1 cellular context compared by ENCODE assay signal in the genomic region with DNA sequence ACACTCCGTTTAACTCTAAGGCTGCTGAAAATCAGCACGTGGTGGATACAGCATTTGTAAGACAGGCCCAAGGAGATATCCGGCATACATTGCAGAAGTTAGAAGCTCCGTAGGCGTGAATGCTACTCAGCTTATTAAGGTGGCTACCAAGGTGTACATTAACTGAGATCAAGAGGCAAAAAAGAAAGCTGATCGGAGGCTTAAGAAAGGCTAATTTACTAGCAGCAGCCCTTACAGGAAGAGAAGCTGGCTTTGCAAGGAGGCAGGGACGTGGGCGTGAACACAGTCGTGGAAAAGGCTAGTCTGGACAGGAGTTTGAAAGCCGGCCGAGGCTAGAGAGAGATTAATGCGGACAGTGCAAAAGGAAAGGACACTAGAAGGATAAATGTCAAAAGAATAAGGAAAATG.
TF ChIP-seq lines count a peak whose summit lies in the region.

No MANE protein-coding gene starts in this region.

TF ChIP-seq in HepG2, 621 proteins besides CTCF, POLR2A, EP300 and RAD21:
- TF ChIP-seq, protein P1, sequence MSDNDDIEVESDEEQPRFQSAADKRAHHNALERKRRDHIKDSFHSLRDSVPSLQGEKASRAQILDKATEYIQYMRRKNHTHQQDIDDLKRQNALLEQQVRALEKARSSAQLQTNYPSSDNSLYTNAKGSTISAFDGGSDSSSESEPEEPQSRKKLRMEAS (IDR thresholded peaks at IDR 0.05): peak; percentile 46; the same call in 1 of the 2 replicates
- TF ChIP-seq, protein P2, sequence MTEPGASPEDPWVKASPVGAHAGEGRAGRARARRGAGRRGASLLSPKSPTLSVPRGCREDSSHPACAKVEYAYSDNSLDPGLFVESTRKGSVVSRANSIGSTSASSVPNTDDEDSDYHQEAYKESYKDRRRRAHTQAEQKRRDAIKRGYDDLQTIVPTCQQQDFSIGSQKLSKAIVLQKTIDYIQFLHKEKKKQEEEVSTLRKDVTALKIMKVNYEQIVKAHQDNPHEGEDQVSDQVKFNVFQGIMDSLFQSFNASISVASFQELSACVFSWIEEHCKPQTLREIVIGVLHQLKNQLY (CRISPR knock-in tag; IDR thresholded peaks at IDR 0.05): no peak
- TF ChIP-seq ZNF777 (CRISPR knock-in tag; IDR thresholded peaks at IDR 0.05) (0 out of 2 replicates have a peak, but pooled peaks have one; percentile 20), ZNF652 (CRISPR knock-in tag; IDR thresholded peaks at IDR 0.05; ENCODE audit: borderline replicate concordance, low read depth) (peak; percentile 18), ZFY (CRISPR knock-in tag; IDR thresholded peaks at IDR 0.05) (peak; percentile 50), POGZ (CRISPR knock-in tag; IDR thresholded peaks at IDR 0.05) (no peak), MAFG (CRISPR knock-in tag; IDR thresholded peaks at IDR 0.05) (no peak), KAT7 (CRISPR knock-in tag; IDR thresholded peaks at IDR 0.05; ENCODE audit: borderline replicate concordance) (0 out of 2 replicates have a peak, but pooled peaks have one; percentile 11), ZSCAN20 (CRISPR knock-in tag; IDR thresholded peaks at IDR 0.05; ENCODE audit: borderline replicate concordance) (no peak), MED1 (CRISPR knock-in tag; IDR thresholded peaks at IDR 0.05) (no peak), SP4 (CRISPR knock-in tag; IDR thresholded peaks at IDR 0.05) (no peak), SATB2 (CRISPR knock-in tag; IDR thresholded peaks at IDR 0.05) (0 out of 2 replicates have a peak, but pooled peaks have one; percentile 12), HNRNPLL (IDR thresholded peaks at IDR 0.05; ENCODE audit: low read depth, low read length, poor library complexity, severe bottlenecking) (no peak), ZNF773 (CRISPR knock-in tag; IDR thresholded peaks at IDR 0.05; ENCODE audit: borderline replicate concordance) (peak; percentile 46; the same call in 1 of the 2 replicates)
- TF ChIP-seq, protein P3, sequence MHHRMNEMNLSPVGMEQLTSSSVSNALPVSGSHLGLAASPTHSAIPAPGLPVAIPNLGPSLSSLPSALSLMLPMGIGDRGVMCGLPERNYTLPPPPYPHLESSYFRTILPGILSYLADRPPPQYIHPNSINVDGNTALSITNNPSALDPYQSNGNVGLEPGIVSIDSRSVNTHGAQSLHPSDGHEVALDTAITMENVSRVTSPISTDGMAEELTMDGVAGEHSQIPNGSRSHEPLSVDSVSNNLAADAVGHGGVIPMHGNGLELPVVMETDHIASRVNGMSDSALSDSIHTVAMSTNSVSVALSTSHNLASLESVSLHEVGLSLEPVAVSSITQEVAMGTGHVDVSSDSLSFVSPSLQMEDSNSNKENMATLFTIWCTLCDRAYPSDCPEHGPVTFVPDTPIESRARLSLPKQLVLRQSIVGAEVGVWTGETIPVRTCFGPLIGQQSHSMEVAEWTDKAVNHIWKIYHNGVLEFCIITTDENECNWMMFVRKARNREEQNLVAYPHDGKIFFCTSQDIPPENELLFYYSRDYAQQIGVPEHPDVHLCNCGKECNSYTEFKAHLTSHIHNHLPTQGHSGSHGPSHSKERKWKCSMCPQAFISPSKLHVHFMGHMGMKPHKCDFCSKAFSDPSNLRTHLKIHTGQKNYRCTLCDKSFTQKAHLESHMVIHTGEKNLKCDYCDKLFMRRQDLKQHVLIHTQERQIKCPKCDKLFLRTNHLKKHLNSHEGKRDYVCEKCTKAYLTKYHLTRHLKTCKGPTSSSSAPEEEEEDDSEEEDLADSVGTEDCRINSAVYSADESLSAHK (CRISPR knock-in tag; IDR thresholded peaks at IDR 0.05; ENCODE audit: borderline replicate concordance): no peak
- TF ChIP-seq, protein P4, sequence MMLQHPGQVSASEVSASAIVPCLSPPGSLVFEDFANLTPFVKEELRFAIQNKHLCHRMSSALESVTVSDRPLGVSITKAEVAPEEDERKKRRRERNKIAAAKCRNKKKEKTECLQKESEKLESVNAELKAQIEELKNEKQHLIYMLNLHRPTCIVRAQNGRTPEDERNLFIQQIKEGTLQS (CRISPR knock-in tag; IDR thresholded peaks at IDR 0.05): no peak
- TF ChIP-seq, protein P5, sequence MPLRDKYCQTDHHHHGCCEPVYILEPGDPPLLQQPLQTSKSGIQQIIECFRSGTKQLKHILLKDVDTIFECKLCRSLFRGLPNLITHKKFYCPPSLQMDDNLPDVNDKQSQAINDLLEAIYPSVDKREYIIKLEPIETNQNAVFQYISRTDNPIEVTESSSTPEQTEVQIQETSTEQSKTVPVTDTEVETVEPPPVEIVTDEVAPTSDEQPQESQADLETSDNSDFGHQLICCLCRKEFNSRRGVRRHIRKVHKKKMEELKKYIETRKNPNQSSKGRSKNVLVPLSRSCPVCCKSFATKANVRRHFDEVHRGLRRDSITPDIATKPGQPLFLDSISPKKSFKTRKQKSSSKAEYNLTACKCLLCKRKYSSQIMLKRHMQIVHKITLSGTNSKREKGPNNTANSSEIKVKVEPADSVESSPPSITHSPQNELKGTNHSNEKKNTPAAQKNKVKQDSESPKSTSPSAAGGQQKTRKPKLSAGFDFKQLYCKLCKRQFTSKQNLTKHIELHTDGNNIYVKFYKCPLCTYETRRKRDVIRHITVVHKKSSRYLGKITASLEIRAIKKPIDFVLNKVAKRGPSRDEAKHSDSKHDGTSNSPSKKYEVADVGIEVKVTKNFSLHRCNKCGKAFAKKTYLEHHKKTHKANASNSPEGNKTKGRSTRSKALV (CRISPR knock-in tag; IDR thresholded peaks at IDR 0.05): 0 out of 2 replicates have a peak, but pooled peaks have one; percentile 44
- TF ChIP-seq, protein P6, sequence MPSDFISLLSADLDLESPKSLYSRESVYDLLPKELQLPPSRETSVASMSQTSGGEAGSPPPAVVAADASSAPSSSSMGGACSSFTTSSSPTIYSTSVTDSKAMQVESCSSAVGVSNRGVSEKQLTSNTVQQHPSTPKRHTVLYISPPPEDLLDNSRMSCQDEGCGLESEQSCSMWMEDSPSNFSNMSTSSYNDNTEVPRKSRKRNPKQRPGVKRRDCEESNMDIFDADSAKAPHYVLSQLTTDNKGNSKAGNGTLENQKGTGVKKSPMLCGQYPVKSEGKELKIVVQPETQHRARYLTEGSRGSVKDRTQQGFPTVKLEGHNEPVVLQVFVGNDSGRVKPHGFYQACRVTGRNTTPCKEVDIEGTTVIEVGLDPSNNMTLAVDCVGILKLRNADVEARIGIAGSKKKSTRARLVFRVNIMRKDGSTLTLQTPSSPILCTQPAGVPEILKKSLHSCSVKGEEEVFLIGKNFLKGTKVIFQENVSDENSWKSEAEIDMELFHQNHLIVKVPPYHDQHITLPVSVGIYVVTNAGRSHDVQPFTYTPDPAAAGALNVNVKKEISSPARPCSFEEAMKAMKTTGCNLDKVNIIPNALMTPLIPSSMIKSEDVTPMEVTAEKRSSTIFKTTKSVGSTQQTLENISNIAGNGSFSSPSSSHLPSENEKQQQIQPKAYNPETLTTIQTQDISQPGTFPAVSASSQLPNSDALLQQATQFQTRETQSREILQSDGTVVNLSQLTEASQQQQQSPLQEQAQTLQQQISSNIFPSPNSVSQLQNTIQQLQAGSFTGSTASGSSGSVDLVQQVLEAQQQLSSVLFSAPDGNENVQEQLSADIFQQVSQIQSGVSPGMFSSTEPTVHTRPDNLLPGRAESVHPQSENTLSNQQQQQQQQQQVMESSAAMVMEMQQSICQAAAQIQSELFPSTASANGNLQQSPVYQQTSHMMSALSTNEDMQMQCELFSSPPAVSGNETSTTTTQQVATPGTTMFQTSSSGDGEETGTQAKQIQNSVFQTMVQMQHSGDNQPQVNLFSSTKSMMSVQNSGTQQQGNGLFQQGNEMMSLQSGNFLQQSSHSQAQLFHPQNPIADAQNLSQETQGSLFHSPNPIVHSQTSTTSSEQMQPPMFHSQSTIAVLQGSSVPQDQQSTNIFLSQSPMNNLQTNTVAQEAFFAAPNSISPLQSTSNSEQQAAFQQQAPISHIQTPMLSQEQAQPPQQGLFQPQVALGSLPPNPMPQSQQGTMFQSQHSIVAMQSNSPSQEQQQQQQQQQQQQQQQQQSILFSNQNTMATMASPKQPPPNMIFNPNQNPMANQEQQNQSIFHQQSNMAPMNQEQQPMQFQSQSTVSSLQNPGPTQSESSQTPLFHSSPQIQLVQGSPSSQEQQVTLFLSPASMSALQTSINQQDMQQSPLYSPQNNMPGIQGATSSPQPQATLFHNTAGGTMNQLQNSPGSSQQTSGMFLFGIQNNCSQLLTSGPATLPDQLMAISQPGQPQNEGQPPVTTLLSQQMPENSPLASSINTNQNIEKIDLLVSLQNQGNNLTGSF (CRISPR knock-in tag; IDR thresholded peaks at IDR 0.05): no peak
